Comparison of ENCODE assay signal across 8 cellular contexts in the genomic region with DNA sequence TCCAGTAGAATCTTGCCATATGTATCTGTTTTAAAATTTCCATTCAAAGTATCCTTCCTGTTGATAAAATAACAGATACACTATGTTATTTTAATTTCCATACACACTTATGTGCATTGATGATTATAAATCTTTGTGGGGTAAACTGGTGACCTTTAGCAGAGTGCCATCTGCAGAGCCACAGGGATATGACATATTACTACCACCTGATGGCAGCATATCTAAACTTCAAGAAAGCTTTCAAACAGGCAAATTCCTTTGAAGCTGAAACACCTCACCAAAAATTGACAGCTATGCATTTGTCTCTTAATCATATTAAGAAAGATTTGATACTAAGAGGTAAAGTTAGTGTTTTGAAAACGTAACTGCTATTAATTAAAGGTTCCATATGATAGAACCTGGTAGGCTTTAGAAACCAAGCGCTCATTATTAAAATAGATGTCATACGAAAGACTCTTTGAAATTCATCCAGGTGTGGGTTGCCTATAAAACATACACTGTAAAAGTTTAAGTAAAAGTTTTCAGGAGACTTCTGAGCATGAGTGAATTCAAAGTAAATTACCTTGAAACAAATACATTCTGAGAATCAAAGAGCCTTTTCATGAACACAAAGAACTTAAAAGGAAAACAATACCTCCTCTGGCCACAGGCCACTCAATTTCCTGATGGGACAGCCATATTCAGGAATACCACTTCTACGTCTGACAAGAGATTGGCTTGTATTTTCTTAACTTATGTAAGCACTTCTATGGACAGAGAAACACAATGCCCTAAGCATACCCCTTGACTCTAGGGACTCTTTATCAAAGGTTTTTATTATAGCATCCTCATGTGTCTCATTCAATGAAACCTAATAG.
DNase-seq lines count a peak whose midpoint lies in the region; ATAC-seq, FAIRE-seq and TF ChIP-seq lines count a peak whose summit lies in the region.

No MANE protein-coding gene starts in this region.

- TF ChIP-seq CTCF in K562 (IDR thresholded peaks at IDR 0.05 in 2 of 3, conservative IDR thresholded peaks at IDR 0.05 in 1 of 3; ENCODE audit: insufficient read depth in 2 of 3, low read depth in 1 of 3, low read length in 3 of 3) (peak; percentile 35 to 59 (median 57); a peak in 4 of 6 replicates), keratinocyte (optimal IDR thresholded peaks at IDR 0.05 in 1 of 3, IDR thresholded peaks at IDR 0.05 in 1 of 3, conservative IDR thresholded peaks at IDR 0.05 in 1 of 3; ENCODE audit: extremely low read depth in 1 of 3, insufficient read depth in 2 of 3, low read length in 3 of 3) (peak; percentile 49 to 51 (median 50))

- CTCF ChIA-PET in K562 (lab: Yijun Ruan, JAX; ENCODE audit: low intra/inter-chr PET ratio): interaction anchor here (1.4 to 2.0 kb wide), 3 partner anchors 167 to 213 kb away, joined by 5 to 14 read pairs (median 8); no protein-coding TSS in a partner anchor

- peak; percentile 73 to 78 for TF ChIP-seq RAD21 in K562 (CRISPR knock-in tag; conservative IDR thresholded peaks at IDR 0.05 in 1 of 2, IDR thresholded peaks at IDR 0.05 in 1 of 2)

- WGBS in K562 (ENCODE audit: insufficient coverage, low coverage, missing lambda C conversion rate): 27% methylated on average over 4 of the region's 4 CpGs
- 72 to 74% methylated on average over 4 of the region's 4 CpGs for WGBS in aorta, 2 donors

- H3K79me2 ChIP-seq in K562 (ENCODE audit: control insufficient read depth, insufficient read depth, low read length) (no peaks in the 10 kb centered on the region), keratinocyte (ENCODE audit: control insufficient read depth, insufficient read depth, low read length) (no peaks in the 10 kb centered on the region)

- in situ Hi-C loops in K562 (cut with MboI): no loop called here

- intact Hi-C loops in K562 (cut with micrococcal nuclease) (loop anchor here (2.0 to 5.0 kb wide), 5 partner anchors 87 to 326 kb away; no protein-coding TSS in a partner anchor), aorta (cut with DNase I) (loop anchor here in 1 of 2 donors (5.0 kb wide), 1 partner anchor 212 kb away; no protein-coding TSS in a partner anchor)

- ATAC-seq in GM18907 (IDR thresholded peaks at IDR 0.05; ENCODE audit: unreplicated experiment) (peak; percentile 83), HG03097 (IDR thresholded peaks at IDR 0.05; ENCODE audit: low FRiP score, unreplicated experiment) (peak; percentile 56), K562 (peak; percentile 83), aorta (ENCODE audit: low FRiP score) (no peak)

- no peak overlapping the region for H3K4me3 ChIP-seq in K562
- no peak overlapping the region for H3K4me3 ChIP-seq in keratinocyte (ENCODE audit: control insufficient read depth in 2 of 3, extremely low read depth in 1 of 3, insufficient read depth in 2 of 3, low read depth in 1 of 3, low read length in 3 of 3)
- H3K4me3 ChIP-seq in aorta (ENCODE audit: low read length in 2 of 2): no peak overlapping the region

- no peak for TF ChIP-seq EP300 in K562 (IDR thresholded peaks at IDR 0.05; ENCODE audit: low read length)

- H3K27ac ChIP-seq in K562 (ENCODE audit: extremely low read depth, low read depth, low read length) (no peak overlapping the region), keratinocyte (ENCODE audit: control insufficient read depth, insufficient read depth, low read length) (no peak overlapping the region), aorta (ENCODE audit: low read depth in 1 of 2, low read length in 2 of 2) (no peak overlapping the region)

- H3K9me3 ChIP-seq in K562 (replicated peaks; ENCODE audit: control insufficient read depth, insufficient read depth, low read depth, low read length): no peaks in the 10 kb centered on the region
- no peaks in the 10 kb centered on the region for H3K9me3 ChIP-seq in keratinocyte (ENCODE audit: control insufficient read depth, low read depth, low read length)
- H3K9me3 ChIP-seq in aorta (ENCODE audit: control insufficient read depth, low read length): no peaks in the 10 kb centered on the region

- no TSS peak for BruUV-seq in K562 (replicated peaks; lab: Mats Ljungman, UMichigan)

- no peak overlapping the region for H3K9ac ChIP-seq in K562 (ENCODE audit: insufficient read depth in 1 of 2, low read depth in 2 of 2, low read length in 2 of 2)
- H3K9ac ChIP-seq in keratinocyte (ENCODE audit: control insufficient read depth, extremely low read depth, insufficient read depth, low read length): no peak overlapping the region

- TF ChIP-seq POLR2A in K562 (conservative IDR thresholded peaks at IDR 0.05): no peak

- no peaks in the 10 kb centered on the region for H3K27me3 ChIP-seq in K562 (ENCODE audit: control insufficient read depth in 2 of 2, insufficient read depth in 2 of 2, low read length in 2 of 2)
- no peaks in the 10 kb centered on the region for H3K27me3 ChIP-seq in keratinocyte (ENCODE audit: control insufficient read depth, extremely low read depth, insufficient read depth, low read length)
- H3K27me3 ChIP-seq in aorta (ENCODE audit: control insufficient read depth in 1 of 2, insufficient read depth in 2 of 2, low read length in 1 of 2): no peaks in the 10 kb centered on the region

- H3K9me1 ChIP-seq in K562 (ENCODE audit: control insufficient read depth, insufficient read depth, low read length) (no peaks in the 10 kb centered on the region), keratinocyte (ENCODE audit: control insufficient read depth, extremely low read depth, insufficient read depth, low read length) (no peaks in the 10 kb centered on the region)

- POLR2A ChIA-PET in K562 (lab: Yijun Ruan, JAX): no interaction called here

- DNase-seq in DMS53 treated with DMSO at 0.1 percent for 48 hours (lab: John Stamatoyannopoulos, UW; ENCODE audit: unreplicated experiment): peak; percentile 81
- DNase-seq in NCI-H774 (lab: John Stamatoyannopoulos, UW): peak; percentile 22
- peak; percentile 15 to 45 (median 22) for DNase-seq in K562 (ENCODE audit: extremely low read depth in 1 of 4, low spot score in 3 of 4)
- no peak for DNase-seq in keratinocyte (ENCODE audit: low read depth, low spot score)
- no peak for DNase-seq in aorta
- no peak for DNase-seq in 8988T

- H3K4me1 ChIP-seq in K562 (replicated peaks in 1 of 2; ENCODE audit: control insufficient read depth in 2 of 2, insufficient read depth in 2 of 2, low read length in 2 of 2) (no peaks in the 10 kb centered on the region), keratinocyte (ENCODE audit: control insufficient read depth, extremely low read depth, insufficient read depth, low read length) (no peaks in the 10 kb centered on the region), aorta (ENCODE audit: control insufficient read depth in 1 of 2, insufficient read depth in 2 of 2, low read length in 2 of 2) (no peaks in the 10 kb centered on the region)

- H3K4me2 ChIP-seq in K562 (ENCODE audit: insufficient read depth, low read length) (no peak overlapping the region), keratinocyte (ENCODE audit: control insufficient read depth, extremely low read depth, insufficient read depth, low read depth, low read length) (no peak overlapping the region)

- FAIRE-seq in K562 (lab: Jason Lieb, UNC) (peak; percentile 86), keratinocyte (lab: Jason Lieb, UNC) (peak; percentile 85)

- H4K20me1 ChIP-seq in K562 (replicated peaks; ENCODE audit: control insufficient read depth, insufficient read depth, low read length) (no peaks in the 10 kb centered on the region), keratinocyte (ENCODE audit: control insufficient read depth, extremely low read depth, insufficient read depth, low read length) (no peaks in the 10 kb centered on the region)

- dilution Hi-C loops in keratinocyte (cut with MboI; ENCODE audit: extremely low pct_ligation_motif_present, low sequenced_read_pairs): no loop called here

- no peaks in the 10 kb centered on the region for H3K36me3 ChIP-seq in K562 (ENCODE audit: control insufficient read depth, insufficient read depth, low read length)
- H3K36me3 ChIP-seq in keratinocyte (ENCODE audit: control insufficient read depth in 2 of 2, extremely low read depth in 1 of 2, insufficient read depth in 2 of 2, low read length in 2 of 2): no peaks in the 10 kb centered on the region
- H3K36me3 ChIP-seq in aorta (ENCODE audit: control insufficient read depth in 1 of 2, insufficient read depth in 2 of 2, low read length in 1 of 2): no peaks in the 10 kb centered on the region

- no peak overlapping the region for H2AFZ ChIP-seq in K562 (ENCODE audit: low read depth, low read length)
- no peak overlapping the region for H2AFZ ChIP-seq in keratinocyte (ENCODE audit: control insufficient read depth, low read length)

TF ChIP-seq in K562, 482 proteins besides CTCF, POLR2A, EP300 and RAD21 (continues in another document):
- TF ChIP-seq FOXM1 (IDR thresholded peaks at IDR 0.05; ENCODE audit: low read depth) (no peak), FOXM1 (CRISPR knock-in tag; IDR thresholded peaks at IDR 0.05; ENCODE audit: low read depth) (no peak), RAD51 (IDR thresholded peaks at IDR 0.05; ENCODE audit: borderline replicate concordance, low read depth) (no peak), SMC3 (conservative IDR thresholded peaks at IDR 0.05; ENCODE audit: insufficient read depth, low read depth, low read length) (peak; percentile 45)
- TF ChIP-seq, protein P1, sequence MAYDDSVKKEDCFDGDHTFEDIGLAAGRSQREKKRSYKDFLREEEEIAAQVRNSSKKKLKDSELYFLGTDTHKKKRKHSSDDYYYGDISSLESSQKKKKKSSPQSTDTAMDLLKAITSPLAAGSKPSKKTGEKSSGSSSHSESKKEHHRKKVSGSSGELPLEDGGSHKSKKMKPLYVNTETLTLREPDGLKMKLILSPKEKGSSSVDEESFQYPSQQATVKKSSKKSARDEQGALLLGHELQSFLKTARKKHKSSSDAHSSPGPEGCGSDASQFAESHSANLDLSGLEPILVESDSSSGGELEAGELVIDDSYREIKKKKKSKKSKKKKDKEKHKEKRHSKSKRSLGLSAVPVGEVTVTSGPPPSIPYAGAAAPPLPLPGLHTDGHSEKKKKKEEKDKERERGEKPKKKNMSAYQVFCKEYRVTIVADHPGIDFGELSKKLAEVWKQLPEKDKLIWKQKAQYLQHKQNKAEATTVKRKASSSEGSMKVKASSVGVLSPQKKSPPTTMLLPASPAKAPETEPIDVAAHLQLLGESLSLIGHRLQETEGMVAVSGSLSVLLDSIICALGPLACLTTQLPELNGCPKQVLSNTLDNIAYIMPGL (CRISPR knock-in tag; IDR thresholded peaks at IDR 0.05): no peak
- TF ChIP-seq, protein P2, sequence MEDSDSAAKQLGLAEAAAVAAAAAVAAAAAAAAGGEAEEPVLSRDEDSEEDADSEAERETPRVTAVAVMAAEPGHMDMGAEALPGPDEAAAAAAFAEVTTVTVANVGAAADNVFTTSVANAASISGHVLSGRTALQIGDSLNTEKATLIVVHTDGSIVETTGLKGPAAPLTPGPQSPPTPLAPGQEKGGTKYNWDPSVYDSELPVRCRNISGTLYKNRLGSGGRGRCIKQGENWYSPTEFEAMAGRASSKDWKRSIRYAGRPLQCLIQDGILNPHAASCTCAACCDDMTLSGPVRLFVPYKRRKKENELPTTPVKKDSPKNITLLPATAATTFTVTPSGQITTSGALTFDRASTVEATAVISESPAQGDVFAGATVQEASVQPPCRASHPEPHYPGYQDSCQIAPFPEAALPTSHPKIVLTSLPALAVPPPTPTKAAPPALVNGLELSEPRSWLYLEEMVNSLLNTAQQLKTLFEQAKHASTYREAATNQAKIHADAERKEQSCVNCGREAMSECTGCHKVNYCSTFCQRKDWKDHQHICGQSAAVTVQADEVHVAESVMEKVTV (CRISPR knock-in tag; IDR thresholded peaks at IDR 0.05): peak; percentile 56; the same call in 1 of the 2 replicates

Comparison
In these comparisons a context has a peak if more than half of its experiments do, and no peak if none do; other contexts are left out.
1. DNase-seq: peak in DMS53 treated with DMSO at 0.1 percent for 48 hours (single experiment), NCI-H774 (single experiment) and K562 (4 of 4); none in keratinocyte (single experiment), aorta (0 of 2) and 8988T (single experiment).